ENCODE assay signal across 8 cellular contexts in genomic region chr12:6312529-6313325, GRCh38. TPM values are rescaled to one million over a fixed set of nuclear protein-coding genes. Genes with fewer than 3 reads are reported as not detected.
DNase-seq lines count a peak whose midpoint lies in the region; ATAC-seq, FAIRE-seq and TF ChIP-seq lines count a peak whose summit lies in the region.

No MANE protein-coding gene starts in this region.

- H3K18ac ChIP-seq in H1 (ENCODE audit: extremely low read depth, low read length) = peak overlapping the region; percentile 62

- no peak overlapping the region for H3K14ac ChIP-seq in H1 (ENCODE audit: insufficient read length)

- peak overlapping the region; percentile 90; the same call in 1 of the 2 replicates for H2BK12ac ChIP-seq in H1 (ENCODE audit: low read depth, low read length)

- peaks cover 0 to 2% of the 10 kb centered on the region in 2 experiments for H4K20me1 ChIP-seq in H1 (replicated peaks in 1 of 2; ENCODE audit: control insufficient read depth in 1 of 2, insufficient read depth in 2 of 2, low read length in 2 of 2)

- 0 out of 2 replicates have a peak overlapping the region, but pooled peaks have one; percentile 29 for H4K8ac ChIP-seq in H1 (ENCODE audit: extremely low read depth, insufficient read depth, low read length)

- H3K4me1 ChIP-seq in H1 (replicated peaks in 1 of 4; ENCODE audit: control insufficient read depth in 3 of 4, insufficient read depth in 4 of 4, low read length in 3 of 4) (peaks cover 4 to 28% (median 20%) of the 10 kb centered on the region in 4 experiments), small intestine (ENCODE audit: control insufficient read depth in 2 of 2, insufficient read depth in 1 of 2, low read depth in 1 of 2, low read length in 1 of 2) (peaks cover 3 to 7% of the 10 kb centered on the region in 2 donors), tibial nerve (peaks cover 0 to 25% (median 9%) of the 10 kb centered on the region in 4 donors)

- H3K9ac ChIP-seq in H1 (replicated peaks in 1 of 4; ENCODE audit: extremely low read depth in 1 of 4, low read depth in 3 of 4, low read length in 3 of 4) = peak overlapping the region in 1 of 4 experiments; percentile 11; a peak in 1 of 7 replicates

- H3K4me2 ChIP-seq in H1 (ENCODE audit: insufficient read depth in 1 of 2, low read depth in 2 of 2, low read length in 2 of 2) = peak overlapping the region; percentile 47 to 72

- peak overlapping the region; percentile 9; the same call in 1 of the 2 replicates for H2BK15ac ChIP-seq in H1 (ENCODE audit: low read length)

- peak overlapping the region; percentile 82 for H4K91ac ChIP-seq in H1 (replicated peaks; ENCODE audit: insufficient read length, low read length)

- FAIRE-seq in H1 (lab: Jason Lieb, UNC) = no peak
- FAIRE-seq in small intestine (lab: Jason Lieb, UNC) = no peak

- ATAC-seq in GM19023 (IDR thresholded peaks at IDR 0.05; ENCODE audit: unreplicated experiment) (peak; percentile 74), HG03439 (IDR thresholded peaks at IDR 0.05; ENCODE audit: unreplicated experiment) (peak; percentile 69)

- H2BK5ac ChIP-seq in H1 (ENCODE audit: low read depth, low read length) = peak overlapping the region; percentile 41

- peaks cover 6% of the 10 kb centered on the region; the same call in 1 of the 2 replicates for H3K23me2 ChIP-seq in H1 (ENCODE audit: low read depth, low read length)

- CTCF ChIA-PET in H1 (lab: Charles Lee; ENCODE audit: partially characterized antibody) = interaction anchor here (0.6 to 2.7 kb wide), 6 partner anchors 10 to 225 kb away, joined by 3 to 8 read pairs (median 4); no protein-coding TSS in a partner anchor

- TF ChIP-seq EP300 in H1 (IDR thresholded peaks at IDR 0.05; ENCODE audit: borderline replicate concordance in 1 of 2, low read depth in 2 of 2, low read length in 2 of 2) (no peak), tibial nerve (IDR thresholded peaks at IDR 0.05) (no peak)

- intact Hi-C loops in dorsolateral prefrontal cortex (cut with DNase I) = no loop called here

- H3K4me3 ChIP-seq in H1 (ENCODE audit: extremely low read depth in 1 of 4, insufficient read depth in 2 of 4, low read depth in 3 of 4, low read length in 4 of 4) (no peak overlapping the region), small intestine (ENCODE audit: low read depth in 1 of 2, low read length in 2 of 2) (peak overlapping the region in 1 of 2 donors; percentile 24), dorsolateral prefrontal cortex (no peak overlapping the region), tibial nerve (no peak overlapping the region)

- H3K4ac ChIP-seq in H1 (replicated peaks; ENCODE audit: insufficient read length, low read depth, low read length) = peak overlapping the region; percentile 15

- no peak overlapping the region for H2AFZ ChIP-seq in H1 (ENCODE audit: low read length)

- H3K79me2 ChIP-seq in H1 (ENCODE audit: control insufficient read depth in 1 of 2, insufficient read depth in 2 of 2, low read length in 2 of 2) = no peaks in the 10 kb centered on the region

- POLR2A ChIA-PET in H1 (lab: Charles Lee; ENCODE audit: partially characterized antibody) = interaction anchor here (1.0 to 3.8 kb wide), 8 partner anchors 10 to 255 kb away, joined by 3 to 24 read pairs (median 3); partner anchors contain the start of gene GAPDH

- TF ChIP-seq RAD21 in H1 (IDR thresholded peaks at IDR 0.05 in 1 of 2, conservative IDR thresholded peaks at IDR 0.05 in 1 of 2; ENCODE audit: low read depth in 2 of 2, low read length in 2 of 2) = no peak

- DNase-seq in AG20443 (ENCODE audit: low spot score) (peak; percentile 84), H1 (ENCODE audit: low read depth in 1 of 2, low spot score in 2 of 2) (peak in 1 of 2 experiments; percentile 83), small intestine (peak; percentile 96), dorsolateral prefrontal cortex (no peak), tibial nerve (ENCODE audit: low spot score in 2 of 2) (no peak)
- DNase-seq in stimulated activated CD4-positive, alpha-beta T cell treated with anti-CD3 and anti-CD28 coated beads, Interleukin-2, amount 100 ng/mL, for 48 hours = no peak

- no peaks in the 10 kb centered on the region for H3K79me1 ChIP-seq in H1 (ENCODE audit: low read depth, low read length)

- no peak overlapping the region for H3K23ac ChIP-seq in H1 (ENCODE audit: insufficient read length)

- H3K56ac ChIP-seq in H1 (replicated peaks; ENCODE audit: insufficient read length, low read depth, low read length) = no peak overlapping the region

- H2BK120ac ChIP-seq in H1 (replicated peaks; ENCODE audit: low read depth, low read length) = no peak overlapping the region

- H3K27me3 ChIP-seq in H1 (replicated peaks in 1 of 4; ENCODE audit: control insufficient read depth in 3 of 4, extremely low read depth in 1 of 4, insufficient read depth in 3 of 4, low read length in 3 of 4) = peaks cover 0 to 4% (median 2%) of the 10 kb centered on the region in 4 experiments; a peak in 4 of 7 replicates
- H3K27me3 ChIP-seq in small intestine (ENCODE audit: control insufficient read depth in 2 of 2, insufficient read depth in 2 of 2, low read length in 2 of 2) = no peaks in the 10 kb centered on the region
- H3K27me3 ChIP-seq in dorsolateral prefrontal cortex = peaks cover 0 to 28% (median 16%) of the 10 kb centered on the region in 45 donors
- H3K27me3 ChIP-seq in tibial nerve = peaks cover 0 to 16% of the 10 kb centered on the region in 2 donors

- TF ChIP-seq CTCF in H1 (IDR thresholded peaks at IDR 0.05; ENCODE audit: control extremely low read depth in 1 of 3, insufficient read depth in 1 of 3, low read depth in 1 of 3, low read length in 3 of 3) = no peak
- TF ChIP-seq CTCF in dorsolateral prefrontal cortex (IDR thresholded peaks at IDR 0.05 in 54 of 56, conservative IDR thresholded peaks at IDR 0.05 in 2 of 56; ENCODE audit: low read depth in 1 of 56, partially characterized antibody in 56 of 56) = no peak
- TF ChIP-seq CTCF in tibial nerve (IDR thresholded peaks at IDR 0.05) = no peak

- peak overlapping the region; percentile 5 for H4K5ac ChIP-seq in H1 (ENCODE audit: insufficient read length, low read depth, low read length)

- H3K36me3 ChIP-seq in H1 (ENCODE audit: control insufficient read depth in 2 of 4, insufficient read depth in 4 of 4, low read length in 3 of 4) (peaks cover 3 to 11% (median 7%) of the 10 kb centered on the region in 4 experiments; a peak in 4 of 8 replicates), small intestine (ENCODE audit: control insufficient read depth in 2 of 2, insufficient read depth in 2 of 2, low read length in 2 of 2) (peaks cover 0 to 11% of the 10 kb centered on the region in 2 donors), tibial nerve (no peaks in the 10 kb centered on the region)

- H3K9me3 ChIP-seq in H1 (ENCODE audit: insufficient read depth in 2 of 2, low read depth in 1 of 2, low read length in 1 of 2) (no peaks in the 10 kb centered on the region), small intestine (ENCODE audit: control insufficient read depth, low read depth) (no peaks in the 10 kb centered on the region), tibial nerve (no peaks in the 10 kb centered on the region)

- WGBS in H1 (ENCODE audit: extremely low coverage in 1 of 2, insufficient coverage in 1 of 2, insufficient read length in 1 of 2, insufficient replicate concordance in 2 of 2, low coverage in 1 of 2, low lambda C conversion rate in 2 of 2, missing lambda C conversion rate in 1 of 2), 2 experiments = 79% methylated on average over 11 of the region's 11 CpGs; no CpG with 5 or more reads in 1 of the 2 experiments
- WGBS in small intestine, 3 donors = 23 to 62% (median 40%) methylated on average over 11 of the region's 11 CpGs
- 63 to 66% methylated on average over 10 to 11 of the region's 11 CpGs for WGBS in tibial nerve, 2 donors

- H3K27ac ChIP-seq in H1 (ENCODE audit: low read depth, low read length) = no peak overlapping the region
- H3K27ac ChIP-seq in small intestine (ENCODE audit: low read depth in 1 of 2, low read length in 1 of 2) = peak overlapping the region; percentile 89 to 99
- H3K27ac ChIP-seq in dorsolateral prefrontal cortex = no peak overlapping the region
- H3K27ac ChIP-seq in tibial nerve = peak overlapping the region in 1 of 4 donors; percentile 62

- no peak overlapping the region; the same call in 1 of the 2 replicates for H2BK20ac ChIP-seq in H1 (ENCODE audit: low read length)

- 0 out of 2 replicates have a peak overlapping the region, but pooled peaks have one; percentile 25 for H2AK5ac ChIP-seq in H1 (ENCODE audit: low read depth, low read length)

- TF ChIP-seq POLR2A in H1 (IDR thresholded peaks at IDR 0.05; ENCODE audit: control extremely low read depth in 1 of 2, low read depth in 2 of 2, low read length in 2 of 2) = no peak
- TF ChIP-seq POLR2A in tibial nerve (IDR thresholded peaks at IDR 0.05) = no peak

TF ChIP-seq in H1, 55 proteins besides CTCF, POLR2A, EP300 and RAD21 (continues in another document):
- TF ChIP-seq CEBPB (IDR thresholded peaks at IDR 0.05; ENCODE audit: low read depth, low read length) = no peak

RNA-seq across cellular contexts. Expression of gene PLEKHG6, which starts 2.2 kb away (rescaled TPM):
- total RNA-seq in H1 (2021; fragmentation: NEBNext Ultra II Directional; extraction: Animal tissue kit (Norgen Biotek cat#: 25700)) = 25.5 and 32.5 TPM in 2 replicates
- polyA plus RNA-seq in H1 (2011; rRNA removed) (23.1 and 38.1 TPM in 2 replicates), small intestine (100 to 1,000 TPM in 2 of 3 donors, 10 to 100 TPM in 1; 48.0 to 167 (median 105) TPM)
- polyA plus RNA-seq in H1 (2011; cell fraction: cytosol; rRNA removed) = 30.4 TPM
- polyA plus RNA-seq in H1 (2011; cell fraction: nucleus; rRNA removed) = 49.3 TPM
- polyA plus RNA-seq in H1 (2012, experiment 1 of 2) = 22.6 to 29.6 TPM (median 26.3 TPM) in 4 replicates
- polyA plus RNA-seq in H1 (2012, experiment 2 of 2) = 28.8 TPM
- polyA plus RNA-seq in H1 (2013, experiment 1 of 2) = 18.8 TPM
- 18.5 TPM for polyA plus RNA-seq in H1 (2013, experiment 2 of 2)
- 22.1 and 28.7 TPM in 2 replicates for polyA minus RNA-seq in H1 (2011; rRNA and poly(A)+ RNA removed)
- polyA minus RNA-seq in H1 (2011; cell fraction: cytosol; rRNA and poly(A)+ RNA removed) = 17.8 TPM
- polyA minus RNA-seq in H1 (2011; cell fraction: nucleus; rRNA and poly(A)+ RNA removed) = 17.7 TPM
- total RNA-seq in dorsolateral prefrontal cortex (under 1 TPM in 1 of 120 experiments, not detected in 119; 0.39 TPM), tibial nerve (10 to 100 TPM in 1 of 4 donors, 1 to 10 TPM in 2, not detected in 1; 2.9 to 15.3 (median 7.6) TPM)

RNA-seq across cellular contexts. Expression of gene TNFRSF1A, which starts 29.1 kb away (rescaled TPM):
- total RNA-seq in H1 (2021; fragmentation: NEBNext Ultra II Directional; extraction: Animal tissue kit (Norgen Biotek cat#: 25700)) = 42.1 and 45.8 TPM in 2 replicates
- polyA plus RNA-seq in H1 (2011; rRNA removed) (28.7 and 48.7 TPM in 2 replicates), small intestine (100 to 1,000 TPM in 1 of 3 donors, 10 to 100 TPM in 2; 77.2 to 102 (median 92.9) TPM)
- 29.1 TPM for polyA plus RNA-seq in H1 (2011; cell fraction: cytosol; rRNA removed)
- polyA plus RNA-seq in H1 (2011; cell fraction: nucleus; rRNA removed) = 46.5 TPM
- 40.7 to 46.5 TPM (median 44.7 TPM) in 4 replicates for polyA plus RNA-seq in H1 (2012, experiment 1 of 2)
- polyA plus RNA-seq in H1 (2012, experiment 2 of 2) = 56.1 TPM
- polyA plus RNA-seq in H1 (2013, experiment 1 of 2) = 75.2 TPM
- 89.3 TPM for polyA plus RNA-seq in H1 (2013, experiment 2 of 2)
- polyA minus RNA-seq in H1 (2011; rRNA and poly(A)+ RNA removed) = 33.4 and 50.9 TPM in 2 replicates
- 28.5 TPM for polyA minus RNA-seq in H1 (2011; cell fraction: cytosol; rRNA and poly(A)+ RNA removed)
- polyA minus RNA-seq in H1 (2011; cell fraction: nucleus; rRNA and poly(A)+ RNA removed) = 29.2 TPM
- total RNA-seq in dorsolateral prefrontal cortex (100 to 1,000 TPM in 1 of 120 experiments, 10 to 100 TPM in 119; 16.4 to 101 (median 39.3) TPM), tibial nerve (100 to 1,000 TPM; 196 to 437 (median 306) TPM)

Comparison
In these comparisons a context has a peak if more than half of its experiments do, and no peak if none do; other contexts are left out.
1. DNase-seq: peak in AG20443 (single experiment) and small intestine (single experiment); none in stimulated activated CD4-positive, alpha-beta T cell treated with anti-CD3 and anti-CD28 coated beads, Interleukin-2, amount 100 ng/mL, for 48 hours (0 of 2), dorsolateral prefrontal cortex (0 of 10) and tibial nerve (0 of 2).
2. H3K27ac ChIP-seq: peak in small intestine (2 of 2); none in H1 (single experiment) and dorsolateral prefrontal cortex (0 of 59).